Comparison of ENCODE assay signal across 7 cellular contexts in genomic region chr12:121917950-121918678, GRCh38. TPM values are rescaled to one million over a fixed set of nuclear protein-coding genes. Genes with fewer than 3 reads are reported as not detected.
DNase-seq lines count a peak whose midpoint lies in the region; ATAC-seq and TF ChIP-seq lines count a peak whose summit lies in the region.

CFAP251 (plus strand) TSS chr12:121918592; CDS start chr12:121921306, 2,714 bp downstream.

- DNase-seq in NCI-H345 (lab: John Stamatoyannopoulos, UW) = peak; percentile 98
- DNase-seq in activated CD8-positive, alpha-beta memory T cell treated with anti-CD3 and anti-CD28 coated beads for 48 hours (ENCODE audit: low read depth in 2 of 3, low spot score in 2 of 3) = peak; percentile 86 to 91 (median 89)
- DNase-seq in endodermal cell = peak; percentile 99
- peak; percentile 89 for DNase-seq in midbrain (lab: John Stamatoyannopoulos, UW)
- peak; percentile 92 to 95 for DNase-seq in stimulated activated CD8-positive, alpha-beta memory T cell treated with anti-CD3 and anti-CD28 coated beads, Interleukin-15, amount 100 ng/mL, for 48 hours (ENCODE audit: low read depth in 2 of 2)

- no peaks in the 10 kb centered on the region for H3K9me3 Mint-ChIP-seq in endodermal cell

- H3K36me3 ChIP-seq in endodermal cell (ENCODE audit: control insufficient read depth, insufficient read depth, low read length) = peaks cover 38% of the 10 kb centered on the region

- TF ChIP-seq CTCF in endodermal cell (conservative IDR thresholded peaks at IDR 0.05) = peak; percentile 76

- no peaks in the 10 kb centered on the region for H3K9me3 ChIP-seq in endodermal cell (ENCODE audit: control insufficient read depth, low read length)

- peak within 1 kb of the TSS; percentile 77 for H3K4me3 ChIP-seq in endodermal cell (ENCODE audit: low read length)

- no peaks in the 10 kb centered on the region for H3K27me3 Mint-ChIP-seq in endodermal cell (ENCODE audit: insufficient read depth)

- peak within 1 kb of the TSS; percentile 78 for H3K9ac ChIP-seq in endodermal cell (ENCODE audit: extremely low read depth, low read length, poor library complexity, severe bottlenecking)

- no peak within 1 kb of the TSS for H3K27ac ChIP-seq in endodermal cell (ENCODE audit: low read depth, low read length)

- H3K36me3 Mint-ChIP-seq in endodermal cell (ENCODE audit: low read depth) = peaks cover 21% of the 10 kb centered on the region

- H3K27ac Mint-ChIP-seq in endodermal cell = peak within 1 kb of the TSS; percentile 90

- peak; percentile 95 for ATAC-seq in HG03095 (IDR thresholded peaks at IDR 0.05; ENCODE audit: unreplicated experiment)

- H3K4me1 ChIP-seq in endodermal cell (ENCODE audit: control insufficient read depth, insufficient read depth, low read length) = no peaks in the 10 kb centered on the region

- H3K4me3 Mint-ChIP-seq in endodermal cell = peak within 1 kb of the TSS; percentile 55

- peak; percentile 14 for TF ChIP-seq POLR2A in GM18526 (IDR thresholded peaks at IDR 0.05; ENCODE audit: extremely low read depth, insufficient read length)

- no peaks in the 10 kb centered on the region for H3K27me3 ChIP-seq in endodermal cell (ENCODE audit: control insufficient read depth, insufficient read depth, low read length, poor library complexity, severe bottlenecking)

- 28 to 38% methylated on average over 31 to 41 of the region's 41 CpGs for WGBS in endodermal cell (ENCODE audit: insufficient coverage in 1 of 2, insufficient read length in 1 of 2), 2 experiments

- peaks cover 2% of the 10 kb centered on the region for H3K4me1 Mint-ChIP-seq in endodermal cell

RNA-seq across cellular contexts. Expression of gene CFAP251, which starts in this region (rescaled TPM):
- total RNA-seq in endodermal cell = 10 to 100 TPM in 1 of 2 donors, 1 to 10 TPM in 1; 3.4 to 11.2 TPM
- polyA plus RNA-seq in endodermal cell (2013, experiment 1 of 2) = 2.8 TPM
- 2.8 TPM for polyA plus RNA-seq in endodermal cell (2013, experiment 2 of 2)
